8 cellular contexts compared by ENCODE assay signal in the genomic region with DNA sequence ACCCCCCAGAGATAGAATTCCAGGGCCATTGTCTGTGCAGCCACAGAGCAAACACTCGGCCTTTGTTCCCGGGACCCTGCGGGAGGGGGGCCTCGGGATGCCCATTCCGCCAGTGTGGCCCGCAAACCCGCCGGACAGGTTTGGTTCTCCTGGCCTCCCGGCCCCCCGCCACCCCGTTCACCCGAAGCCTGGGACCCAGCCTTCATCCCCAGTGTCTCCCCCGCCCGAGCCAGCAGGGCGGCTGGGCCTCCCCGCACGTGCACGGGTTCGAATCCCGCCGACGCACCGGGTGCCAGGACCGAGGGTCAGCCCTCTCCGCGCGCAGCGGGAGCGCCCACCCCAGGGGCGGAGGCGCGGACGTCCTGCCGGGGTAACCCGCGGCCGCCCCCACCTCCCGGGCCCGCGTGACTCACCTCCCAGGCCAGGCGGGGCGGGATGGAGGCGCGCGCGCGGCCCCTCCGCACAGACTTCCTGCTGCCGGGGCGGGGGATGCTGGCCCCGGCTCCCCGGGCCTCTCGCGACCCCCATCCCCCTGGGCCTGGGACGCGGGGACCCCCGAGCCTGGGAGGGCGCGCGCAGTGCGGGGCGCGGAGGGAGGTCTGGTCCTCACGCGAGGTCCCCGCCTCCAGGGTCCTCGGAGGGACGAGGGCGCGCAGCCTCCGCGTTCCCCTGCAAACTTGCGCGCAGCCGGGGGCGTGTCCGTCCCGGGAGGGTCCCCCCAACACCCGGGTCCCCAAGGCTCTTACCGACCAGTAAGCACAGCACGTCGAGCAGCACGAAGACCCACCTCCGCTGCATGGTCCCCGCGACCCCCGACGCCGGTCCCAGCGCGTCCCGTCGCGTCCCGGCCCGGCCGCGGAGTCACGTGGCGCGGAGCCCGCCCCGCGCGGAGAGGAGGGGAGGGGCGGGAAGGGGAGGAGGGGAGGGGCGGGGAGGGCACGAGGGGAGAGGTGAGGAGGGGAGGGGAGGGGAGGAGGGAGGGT. TPM values are rescaled to one million over a fixed set of nuclear protein-coding genes. Genes with fewer than 3 reads are reported as not detected.
DNase-seq lines count a peak whose midpoint lies in the region; ATAC-seq and TF ChIP-seq lines count a peak whose summit lies in the region.
"Had no signal": no experiment of that assay in that cellular context is flagged by ENCODE, and none has a peak within 500 bp of the region (broad histone marks: within the 10 kb centered on the region; RNA-seq: fewer than 3 reads in every experiment).

A gene (minus strand): TSS at position 865 of the 983 bp plus-strand sequence. CDS start 67 bp downstream, at position 798.

- H3K27ac ChIP-seq in GM23338 (ENCODE audit: low read depth): peak within 1 kb of the TSS; percentile 97
- peak within 1 kb of the TSS in 3 of 4 donors; percentile 86 to 98 (median 94) for H3K27ac ChIP-seq in Peyer's patch
- H3K27ac ChIP-seq in tibial nerve: peak within 1 kb of the TSS in 3 of 4 donors; percentile 59 to 80 (median 66)
- H3K27ac ChIP-seq in OCI-LY7 (ENCODE audit: low read depth, low read length, poor library complexity, severe bottlenecking): no peak within 1 kb of the TSS

- H3K4me3 ChIP-seq in GM23338 (peak within 1 kb of the TSS; percentile 61), Peyer's patch (peak within 1 kb of the TSS; percentile 29 to 85 (median 50)), tibial nerve (peak within 1 kb of the TSS; percentile 19 to 49 (median 36)), OCI-LY7 (ENCODE audit: low read depth, low read length, poor library complexity, severe bottlenecking) (no peak within 1 kb of the TSS)

- H4K20me1 ChIP-seq in GM23338 (replicated peaks; ENCODE audit: insufficient read depth) (peaks cover 3% of the 10 kb centered on the region; the same call in 1 of the 2 replicates), OCI-LY7 (ENCODE audit: insufficient read depth, low read length) (no peaks in the 10 kb centered on the region)

- intact Hi-C loops in OCI-LY7 (cut with micrococcal nuclease; ENCODE audit: unreplicated experiment): no loop called here

- peak within 1 kb of the TSS; percentile 99 for H3K27ac Mint-ChIP-seq in GM23338
- H3K27ac Mint-ChIP-seq in effector memory CD8-positive, alpha-beta T cell: peak within 1 kb of the TSS in 1 of 2 donors; percentile 89

- H3K27me3 Mint-ChIP-seq in GM23338 (ENCODE audit: insufficient read depth, low read depth, poor library complexity): peaks cover 26% of the 10 kb centered on the region
- H3K27me3 Mint-ChIP-seq in effector memory CD8-positive, alpha-beta T cell: peaks cover 50 to 75% of the 10 kb centered on the region in 2 donors

- H3K4me2 ChIP-seq in GM23338 (peak within 1 kb of the TSS; percentile 64), OCI-LY7 (ENCODE audit: low read length) (no peak within 1 kb of the TSS)

- peak in 1 of 2 donors; percentile 11 for TF ChIP-seq POLR2A in Peyer's patch (IDR thresholded peaks at IDR 0.05)
- TF ChIP-seq POLR2A in tibial nerve (IDR thresholded peaks at IDR 0.05): no peak

- H2AFZ ChIP-seq in GM23338: no peak within 1 kb of the TSS
- H2AFZ ChIP-seq in OCI-LY7 (ENCODE audit: low read length): no peak within 1 kb of the TSS

- H3K9me3 ChIP-seq in Peyer's patch (no peaks in the 10 kb centered on the region), tibial nerve (no peaks in the 10 kb centered on the region), OCI-LY7 (ENCODE audit: low read length) (no peaks in the 10 kb centered on the region)

- H3K4me1 Mint-ChIP-seq in GM23338: peaks cover 41% of the 10 kb centered on the region
- H3K4me1 Mint-ChIP-seq in effector memory CD8-positive, alpha-beta T cell (ENCODE audit: low read depth in 2 of 2): peaks cover 5 to 13% of the 10 kb centered on the region in 2 donors

- peaks cover 10% of the 10 kb centered on the region for H3F3A ChIP-seq in GM23338 (replicated peaks; ENCODE audit: low read depth)

- no TSS peak for BruUV-seq in OCI-LY7 (replicated peaks; lab: Mats Ljungman, UMichigan)

- POLR2A ChIA-PET in OCI-LY7 (lab: Charles Lee): no interaction called here

- peaks cover 12% of the 10 kb centered on the region for H3K27me3 ChIP-seq in GM23338 (ENCODE audit: insufficient read depth)
- H3K27me3 ChIP-seq in Peyer's patch: peaks cover 0 to 11% of the 10 kb centered on the region in 2 donors
- peaks cover 0 to 53% of the 10 kb centered on the region in 2 donors for H3K27me3 ChIP-seq in tibial nerve

- CTCF ChIA-PET in OCI-LY7 (lab: Charles Lee; ENCODE audit: unreplicated experiment): no interaction called here

- DNase-seq in GM23338 (ENCODE audit: low spot score): peak; percentile 96
- DNase-seq in Peyer's patch: peak in 2 of 3 donors; percentile 62 to 81
- DNase-seq in effector memory CD8-positive, alpha-beta T cell: no peak
- peak; percentile 86 for DNase-seq in mesenteric fat pad (ENCODE audit: low spot score)
- DNase-seq in tibial nerve (ENCODE audit: low spot score in 2 of 2): no peak
- no peak for DNase-seq in OCI-LY7 (ENCODE audit: low spot score)

- peaks cover 37% of the 10 kb centered on the region for H3K36me3 Mint-ChIP-seq in GM23338 (ENCODE audit: low read depth)
- H3K36me3 Mint-ChIP-seq in effector memory CD8-positive, alpha-beta T cell (ENCODE audit: insufficient read depth): peaks cover 11% of the 10 kb centered on the region

- peak within 1 kb of the TSS; percentile 69 for H3K4me3 Mint-ChIP-seq in GM23338
- H3K4me3 Mint-ChIP-seq in effector memory CD8-positive, alpha-beta T cell: peak within 1 kb of the TSS; percentile 57 to 70

- peaks cover 30% of the 10 kb centered on the region for H3K4me1 ChIP-seq in GM23338 (ENCODE audit: insufficient read depth)
- H3K4me1 ChIP-seq in Peyer's patch: peaks cover 0 to 48% (median 6%) of the 10 kb centered on the region in 4 donors
- H3K4me1 ChIP-seq in tibial nerve: peaks cover 0 to 35% (median 17%) of the 10 kb centered on the region in 4 donors
- no peaks in the 10 kb centered on the region for H3K4me1 ChIP-seq in OCI-LY7 (ENCODE audit: insufficient read depth, low read length, poor library complexity, severe bottlenecking)

- WGBS in tibial nerve, 2 donors: 0 to 5% methylated on average over 14 to 18 of the region's 108 CpGs

- H3K9me2 ChIP-seq in GM23338 (ENCODE audit: insufficient read depth): no peaks in the 10 kb centered on the region
- no peaks in the 10 kb centered on the region for H3K9me2 ChIP-seq in OCI-LY7 (ENCODE audit: insufficient read depth, low read length)

- peaks cover 25% of the 10 kb centered on the region for H3K9me3 Mint-ChIP-seq in GM23338
- H3K9me3 Mint-ChIP-seq in effector memory CD8-positive, alpha-beta T cell: no peaks in the 10 kb centered on the region

- H3K36me3 ChIP-seq in GM23338 (ENCODE audit: insufficient read depth) (peaks cover 9% of the 10 kb centered on the region; the same call in 1 of the 2 replicates), Peyer's patch (peaks cover 0 to 4% (median 0%) of the 10 kb centered on the region in 3 donors), tibial nerve (no peaks in the 10 kb centered on the region), OCI-LY7 (ENCODE audit: insufficient read depth, low read length) (no peaks in the 10 kb centered on the region)

- H3K79me2 ChIP-seq in GM23338 (replicated peaks; ENCODE audit: insufficient read depth) (peaks cover 21% of the 10 kb centered on the region), OCI-LY7 (ENCODE audit: insufficient read depth, low read depth, low read length) (no peaks in the 10 kb centered on the region)

- TF ChIP-seq EP300 in tibial nerve (IDR thresholded peaks at IDR 0.05): no peak

- TF ChIP-seq CTCF in GM23338 (conservative IDR thresholded peaks at IDR 0.05; ENCODE audit: low read depth in 2 of 2) (no peak), Peyer's patch (IDR thresholded peaks at IDR 0.05) (no peak), tibial nerve (IDR thresholded peaks at IDR 0.05) (no peak), OCI-LY7 (conservative IDR thresholded peaks at IDR 0.05; ENCODE audit: low read length) (no peak)

- ATAC-seq in GM23338: peak; percentile 52
- ATAC-seq in effector memory CD8-positive, alpha-beta T cell (replicated peaks): peak; percentile 33
- no peak for ATAC-seq in HG03442 (IDR thresholded peaks at IDR 0.05; ENCODE audit: unreplicated experiment)

TF ChIP-seq in GM23338, 12 proteins besides CTCF, POLR2A, EP300 and RAD21:
- TF ChIP-seq, protein P1, sequence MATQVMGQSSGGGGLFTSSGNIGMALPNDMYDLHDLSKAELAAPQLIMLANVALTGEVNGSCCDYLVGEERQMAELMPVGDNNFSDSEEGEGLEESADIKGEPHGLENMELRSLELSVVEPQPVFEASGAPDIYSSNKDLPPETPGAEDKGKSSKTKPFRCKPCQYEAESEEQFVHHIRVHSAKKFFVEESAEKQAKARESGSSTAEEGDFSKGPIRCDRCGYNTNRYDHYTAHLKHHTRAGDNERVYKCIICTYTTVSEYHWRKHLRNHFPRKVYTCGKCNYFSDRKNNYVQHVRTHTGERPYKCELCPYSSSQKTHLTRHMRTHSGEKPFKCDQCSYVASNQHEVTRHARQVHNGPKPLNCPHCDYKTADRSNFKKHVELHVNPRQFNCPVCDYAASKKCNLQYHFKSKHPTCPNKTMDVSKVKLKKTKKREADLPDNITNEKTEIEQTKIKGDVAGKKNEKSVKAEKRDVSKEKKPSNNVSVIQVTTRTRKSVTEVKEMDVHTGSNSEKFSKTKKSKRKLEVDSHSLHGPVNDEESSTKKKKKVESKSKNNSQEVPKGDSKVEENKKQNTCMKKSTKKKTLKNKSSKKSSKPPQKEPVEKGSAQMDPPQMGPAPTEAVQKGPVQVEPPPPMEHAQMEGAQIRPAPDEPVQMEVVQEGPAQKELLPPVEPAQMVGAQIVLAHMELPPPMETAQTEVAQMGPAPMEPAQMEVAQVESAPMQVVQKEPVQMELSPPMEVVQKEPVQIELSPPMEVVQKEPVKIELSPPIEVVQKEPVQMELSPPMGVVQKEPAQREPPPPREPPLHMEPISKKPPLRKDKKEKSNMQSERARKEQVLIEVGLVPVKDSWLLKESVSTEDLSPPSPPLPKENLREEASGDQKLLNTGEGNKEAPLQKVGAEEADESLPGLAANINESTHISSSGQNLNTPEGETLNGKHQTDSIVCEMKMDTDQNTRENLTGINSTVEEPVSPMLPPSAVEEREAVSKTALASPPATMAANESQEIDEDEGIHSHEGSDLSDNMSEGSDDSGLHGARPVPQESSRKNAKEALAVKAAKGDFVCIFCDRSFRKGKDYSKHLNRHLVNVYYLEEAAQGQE (IDR thresholded peaks at IDR 0.05; ENCODE audit: unreplicated experiment): peak; percentile 6
- no peak for TF ChIP-seq ZNF331 (CRISPR knock-in tag; IDR thresholded peaks at IDR 0.05; ENCODE audit: low read depth)

RNA-seq across cellular contexts. Expression of the gene that starts here (rescaled TPM):
- total RNA-seq in GM23338 (2014; rRNA removed; shearing (Covaris generic)): 75.8 and 82.6 TPM in 2 replicates
- polyA plus RNA-seq in GM23338 (2016; fragmentation: Nextera tagmentation; extraction: Ambion mirVana): 52.9 and 58.3 TPM in 2 replicates
- total RNA-seq in Peyer's patch (100 to 1,000 TPM in 3 of 4 donors, 10 to 100 TPM in 1; 42.1 to 260 (median 188) TPM), mesenteric fat pad (7.9 TPM), tibial nerve (10 to 100 TPM in 2 of 4 donors, 1 to 10 TPM in 2; 2.5 to 22.2 (median 9.3) TPM), OCI-LY7 (2022) (0.50 and 0.80 TPM in 2 replicates)
- 0.03 and 0.05 TPM in 2 replicates for total RNA-seq in OCI-LY7 (2014; rRNA removed; shearing (Covaris generic))
- total RNA-seq: T-helper 2 cell treated with Interferon-gamma antibody and Interleukin-4, amounts not matched to agents 100 ng/mL and 5 ng/mL, for 36 hours had no signal

Comparison
In these comparisons a context has a peak if more than half of its experiments do, and no peak if none do; other contexts are left out.
1. DNase-seq: peak in GM23338 (single experiment), Peyer's patch (2 of 3) and mesenteric fat pad (single experiment); none in effector memory CD8-positive, alpha-beta T cell (0 of 3), tibial nerve (0 of 2) and OCI-LY7 (single experiment).